1 cellular context compared by ENCODE assay signal in the genomic region with DNA sequence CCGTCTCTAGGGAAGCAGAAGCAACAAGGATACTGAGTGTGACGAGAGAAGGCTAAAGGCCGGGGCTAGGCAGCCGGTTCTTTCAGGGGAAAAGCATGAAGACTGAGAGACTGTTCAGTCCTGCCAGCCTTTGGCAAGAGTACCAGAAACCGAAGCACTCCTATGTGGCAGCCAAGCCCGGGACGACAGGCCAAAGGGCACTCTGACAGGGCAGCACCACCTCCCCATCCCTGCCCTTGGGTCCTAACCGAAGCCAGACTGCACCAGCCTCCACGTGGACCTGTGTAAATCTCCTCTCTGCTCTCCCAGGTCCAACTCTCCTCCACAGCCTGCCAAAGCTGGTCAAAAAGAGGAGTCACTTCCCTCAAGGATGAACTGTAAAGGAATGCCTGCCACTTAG.
TF ChIP-seq lines count a peak whose summit lies in the region.

No MANE protein-coding gene starts in this region.

TF ChIP-seq in HepG2, 621 proteins besides CTCF, POLR2A, EP300 and RAD21:
- TF ChIP-seq POLR2G (IDR thresholded peaks at IDR 0.05; ENCODE audit: low read depth, low read length): 0 out of 2 replicates have a peak, but pooled peaks have one; percentile 10
- TF ChIP-seq NCOA5 (CRISPR knock-in tag; IDR thresholded peaks at IDR 0.05): no peak
TF ChIP-seq in HepG2: peak in this region for 1.
